In the genomic region with DNA sequence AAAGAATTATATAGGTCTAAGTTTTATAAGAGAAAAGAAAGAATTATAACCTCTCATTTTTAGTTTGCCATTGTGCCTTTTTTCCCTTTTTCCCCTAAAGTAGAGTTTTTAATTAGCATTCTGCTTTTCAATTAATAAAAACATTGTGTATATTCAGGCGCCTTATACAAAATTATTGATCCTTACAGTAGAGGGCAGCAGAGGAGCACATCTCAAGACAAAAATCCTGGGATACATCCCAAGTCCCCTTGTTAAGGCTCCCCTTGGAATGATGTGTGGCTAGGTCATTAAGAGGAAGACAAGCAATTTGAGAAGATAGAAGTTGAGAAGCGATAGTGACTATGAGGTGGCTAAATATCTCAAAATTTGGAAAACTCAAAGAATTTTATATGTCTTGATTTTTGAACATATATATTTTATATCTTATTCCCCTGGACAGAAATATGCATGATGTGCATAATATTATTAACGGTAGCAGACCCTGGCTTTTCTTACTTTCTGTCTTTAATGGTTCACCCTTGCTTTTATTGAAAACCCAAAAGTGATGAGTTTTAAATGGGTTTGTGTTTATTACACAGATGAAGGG, we compare ENCODE assay signal across 8 cellular contexts. TPM values are rescaled to one million over a fixed set of nuclear protein-coding genes. Genes with fewer than 3 reads are reported as not detected.
DNase-seq lines count a peak whose midpoint lies in the region; ATAC-seq and TF ChIP-seq lines count a peak whose summit lies in the region.

No MANE protein-coding gene starts in this region.

- H3K36me3 Mint-ChIP-seq in activated CD4-positive, alpha-beta T cell treated with anti-CD3 and anti-CD28 coated beads, Interleukin-2, amount 10 ng/mL, durations not matched to agents 24 days and 14 days (ENCODE audit: low read depth) = no peaks in the 10 kb centered on the region
- H3K36me3 Mint-ChIP-seq in endodermal cell (ENCODE audit: low read depth) = no peaks in the 10 kb centered on the region

- no peaks in the 10 kb centered on the region for H3K36me3 ChIP-seq in endodermal cell (ENCODE audit: control insufficient read depth, insufficient read depth, low read length)
- H3K36me3 ChIP-seq in smooth muscle cell (ENCODE audit: low read depth) = no peaks in the 10 kb centered on the region

- DNase-seq in activated CD4-positive, alpha-beta T cell treated with anti-CD3 and anti-CD28 coated beads, Interleukin-2, amount 10 ng/mL, durations not matched to agents 24 days and 14 days = peak; percentile 53
- no peak for DNase-seq in activated CD4-positive, alpha-beta T cell treated with anti-CD3 and anti-CD28 coated beads, Interleukin-2, amount 50 U/mL, for 4 hours
- DNase-seq in NCI-H345 (lab: John Stamatoyannopoulos, UW) (peak; percentile 46), endodermal cell (no peak), smooth muscle cell (lab: John Stamatoyannopoulos, UW; ENCODE audit: unreplicated experiment) (no peak)
- no peak for DNase-seq in activated effector memory CD4-positive, alpha-beta T cell treated with anti-CD3 and anti-CD28 coated beads, Interleukin-2, amount 50 U/mL, for 16 hours

- H3K27ac ChIP-seq in endodermal cell (ENCODE audit: low read depth, low read length) (no peak overlapping the region), smooth muscle cell (ENCODE audit: low read depth) (no peak overlapping the region)

- H3K9me3 Mint-ChIP-seq in activated CD4-positive, alpha-beta T cell treated with anti-CD3 and anti-CD28 coated beads, Interleukin-2, amount 10 ng/mL, durations not matched to agents 24 days and 14 days = peaks cover 5% of the 10 kb centered on the region
- H3K9me3 Mint-ChIP-seq in endodermal cell = no peaks in the 10 kb centered on the region

- H3K4me1 Mint-ChIP-seq in activated CD4-positive, alpha-beta T cell treated with anti-CD3 and anti-CD28 coated beads, Interleukin-2, amount 10 ng/mL, durations not matched to agents 24 days and 14 days = no peaks in the 10 kb centered on the region
- peaks cover 6% of the 10 kb centered on the region for H3K4me1 Mint-ChIP-seq in endodermal cell

- ATAC-seq in GM18858 (IDR thresholded peaks at IDR 0.05; ENCODE audit: unreplicated experiment) (no peak), GM21390 (IDR thresholded peaks at IDR 0.05; ENCODE audit: unreplicated experiment) (no peak)

- H3K27ac Mint-ChIP-seq in activated CD4-positive, alpha-beta T cell treated with anti-CD3 and anti-CD28 coated beads, Interleukin-2, amount 10 ng/mL, durations not matched to agents 24 days and 14 days = no peak overlapping the region
- no peak overlapping the region for H3K27ac Mint-ChIP-seq in endodermal cell

- H3K9ac ChIP-seq in endodermal cell (ENCODE audit: extremely low read depth, low read length, poor library complexity, severe bottlenecking) (no peak overlapping the region), smooth muscle cell (ENCODE audit: low read depth) (no peak overlapping the region)

- H3F3A ChIP-seq in smooth muscle cell (ENCODE audit: low read depth) = no peaks in the 10 kb centered on the region

- H3K4me3 Mint-ChIP-seq in activated CD4-positive, alpha-beta T cell treated with anti-CD3 and anti-CD28 coated beads, Interleukin-2, amount 10 ng/mL, durations not matched to agents 24 days and 14 days = no peak overlapping the region
- H3K4me3 Mint-ChIP-seq in endodermal cell = no peak overlapping the region

- H3K4me3 ChIP-seq in endodermal cell (ENCODE audit: low read length) = no peak overlapping the region
- no peak overlapping the region for H3K4me3 ChIP-seq in smooth muscle cell

- TF ChIP-seq CTCF in endodermal cell (conservative IDR thresholded peaks at IDR 0.05) = peak; percentile 85
- TF ChIP-seq CTCF in smooth muscle cell (IDR thresholded peaks at IDR 0.05; ENCODE audit: borderline replicate concordance, insufficient read depth, poor library complexity, severe bottlenecking) = peak; percentile 63

- no peak overlapping the region for H3K4me2 ChIP-seq in smooth muscle cell

- no peaks in the 10 kb centered on the region for H3K79me2 ChIP-seq in smooth muscle cell (ENCODE audit: low read depth)

- no peaks in the 10 kb centered on the region for H3K9me3 ChIP-seq in endodermal cell (ENCODE audit: control insufficient read depth, low read length)
- no peaks in the 10 kb centered on the region for H3K9me3 ChIP-seq in smooth muscle cell (replicated peaks; ENCODE audit: low read depth)

- H2AFZ ChIP-seq in smooth muscle cell (ENCODE audit: low read depth) = no peak overlapping the region

- 51 to 100% methylated on average over 1 to 3 of the region's 3 CpGs for WGBS in endodermal cell (ENCODE audit: insufficient coverage in 1 of 2, insufficient read length in 1 of 2), 2 experiments
- 50% methylated on average over 3 of the region's 3 CpGs for WGBS in smooth muscle cell (ENCODE audit: low lambda C conversion rate)

- no peaks in the 10 kb centered on the region for H4K20me1 ChIP-seq in smooth muscle cell (ENCODE audit: low read depth)

- no peaks in the 10 kb centered on the region for H3K27me3 ChIP-seq in endodermal cell (ENCODE audit: control insufficient read depth, insufficient read depth, low read length, poor library complexity, severe bottlenecking)
- H3K27me3 ChIP-seq in smooth muscle cell (ENCODE audit: low read depth) = no peaks in the 10 kb centered on the region

- intact Hi-C loops in activated CD4-positive, alpha-beta T cell treated with anti-CD3 and anti-CD28 coated beads, Interleukin-2, amount 10 ng/mL, durations not matched to agents 24 days and 14 days (cut with micrococcal nuclease) = no loop called here

- H3K4me1 ChIP-seq in endodermal cell (ENCODE audit: control insufficient read depth, insufficient read depth, low read length) (no peaks in the 10 kb centered on the region), smooth muscle cell (ENCODE audit: low read depth) (no peaks in the 10 kb centered on the region)

- H3K27me3 Mint-ChIP-seq in activated CD4-positive, alpha-beta T cell treated with anti-CD3 and anti-CD28 coated beads, Interleukin-2, amount 10 ng/mL, durations not matched to agents 24 days and 14 days = peaks cover 1% of the 10 kb centered on the region
- H3K27me3 Mint-ChIP-seq in endodermal cell (ENCODE audit: insufficient read depth) = no peaks in the 10 kb centered on the region

RNA-seq across cellular contexts. Expression of a gene that starts 19.1 kb away (rescaled TPM):
- total RNA-seq in activated CD4-positive, alpha-beta T cell treated with anti-CD3 and anti-CD28 coated beads, Interleukin-2, amount 10 ng/mL, durations not matched to agents 24 days and 14 days = 13.1 and 13.2 TPM in 2 replicates
- total RNA-seq in endodermal cell (1 to 10 TPM; 9.7 TPM), smooth muscle cell (1.9 and 2.8 TPM in 2 replicates)
- polyA plus RNA-seq in endodermal cell (2013, experiment 1 of 2) = 6.7 TPM
- polyA plus RNA-seq in endodermal cell (2013, experiment 2 of 2) = 7.1 TPM
- 1.2 and 3.1 TPM in 2 replicates for polyA plus RNA-seq in smooth muscle cell

Comparison
In these comparisons a context has a peak if more than half of its experiments do, and no peak if none do; other contexts are left out.
1. DNase-seq: peak in activated CD4-positive, alpha-beta T cell treated with anti-CD3 and anti-CD28 coated beads, Interleukin-2, amount 10 ng/mL, durations not matched to agents 24 days and 14 days (single experiment) and NCI-H345 (single experiment); none in activated CD4-positive, alpha-beta T cell treated with anti-CD3 and anti-CD28 coated beads, Interleukin-2, amount 50 U/mL, for 4 hours (0 of 2), endodermal cell (single experiment), smooth muscle cell (single experiment) and activated effector memory CD4-positive, alpha-beta T cell treated with anti-CD3 and anti-CD28 coated beads, Interleukin-2, amount 50 U/mL, for 16 hours (single experiment).